In genomic region chr6:128112494-128112893, GRCh38 we compare ENCODE assay signal across 9 cellular contexts.
A peak's percentile ranks its signal among the peaks of the same experiment; 100 is the strongest.
DNase-seq lines count a peak whose midpoint lies in the region; TF ChIP-seq lines count a peak whose summit lies in the region.
"Had no signal": no experiment of that assay in that cellular context is flagged by ENCODE, and none has a peak within 500 bp of the region (broad histone marks: within the 10 kb centered on the region; RNA-seq: fewer than 3 reads in every experiment).

No MANE protein-coding gene starts in this region.

- no peak for TF ChIP-seq EP300 in stomach (IDR thresholded peaks at IDR 0.05)

- no peaks in the 10 kb centered on the region for H3K9me3 ChIP-seq in MM.1S (replicated peaks; ENCODE audit: insufficient read depth, low read length)
- H3K9me3 ChIP-seq in stomach, result no peaks in the 10 kb centered on the region

- WGBS in stomach, 5 donors, result 23 to 40% (median 31%) methylated on average over 2 of the region's 2 CpGs

- no peaks in the 10 kb centered on the region for H3K36me3 ChIP-seq in MM.1S (replicated peaks; ENCODE audit: insufficient read depth, low read length)
- H3K36me3 ChIP-seq in stomach, result no peaks in the 10 kb centered on the region

- H3F3A ChIP-seq in MM.1S (ENCODE audit: insufficient read depth, low read length), result no peaks in the 10 kb centered on the region

- no peaks in the 10 kb centered on the region for H3K9me2 ChIP-seq in MM.1S (replicated peaks; ENCODE audit: insufficient read depth, low read length)

- H3K27ac ChIP-seq in MM.1S (ENCODE audit: low read length) (peak overlapping the region; percentile 45; the same call in 1 of the 2 replicates), stomach (peak overlapping the region in 4 of 5 donors; percentile 1 to 68 (median 48))

- H2AFZ ChIP-seq in MM.1S (ENCODE audit: low read length), result peak overlapping the region; percentile 99

- H3K9ac ChIP-seq in MM.1S (ENCODE audit: low read length), result peak overlapping the region; percentile 67

- H3K4me3 ChIP-seq in MM.1S (ENCODE audit: low read length) (peak overlapping the region; percentile 67), fibroblast of mammary gland (ENCODE audit: control insufficient read depth, low read depth, low read length) (no peak overlapping the region), stomach (peak overlapping the region; percentile 15 to 25 (median 22))

- peak overlapping the region; percentile 98 for H3K4me2 ChIP-seq in MM.1S (ENCODE audit: low read depth, low read length)

- no peak for TF ChIP-seq POLR2A in stomach (IDR thresholded peaks at IDR 0.05)

- DNase-seq in NCI-H2029 treated with DMSO at 0.1 percent for 48 hours (lab: John Stamatoyannopoulos, UW) (peak; percentile 6), NCI-H2029 (lab: John Stamatoyannopoulos, UW) (no peak), MM.1S (peak; percentile 47), fibroblast of mammary gland (ENCODE audit: low read depth) (peak; percentile 1), stomach (no peak), DMS 273 (lab: John Stamatoyannopoulos, UW; ENCODE audit: unreplicated experiment) (no peak)
- DNase-seq in activated CD4-positive, alpha-beta T cell treated with anti-CD3 and anti-CD28 coated beads, Interleukin-2, amount 50 U/mL, for 1 hour, result no peak
- no peak for DNase-seq in NK-92 treated with Interleukin-12 subunit alpha and Interleukin-12 subunit beta, amount 100 ng/mL, for 24 hours (lab: John Stamatoyannopoulos, UW)
- DNase-seq: NCI-H226 had no signal

- H3K4me1 ChIP-seq in MM.1S (ENCODE audit: low read length), result peaks cover 9% of the 10 kb centered on the region
- H3K4me1 ChIP-seq in stomach, result peaks cover 11 to 41% (median 27%) of the 10 kb centered on the region in 4 donors

- H3K27me3 ChIP-seq in MM.1S (replicated peaks; ENCODE audit: insufficient read depth, low read length), result no peaks in the 10 kb centered on the region
- no peaks in the 10 kb centered on the region for H3K27me3 ChIP-seq in stomach

- TF ChIP-seq CTCF in MM.1S (IDR thresholded peaks at IDR 0.05; ENCODE audit: low read length), result no peak
- TF ChIP-seq CTCF in fibroblast of mammary gland (conservative IDR thresholded peaks at IDR 0.05; ENCODE audit: control insufficient read depth, insufficient read depth, low read depth, low read length), result no peak
- TF ChIP-seq CTCF in stomach (IDR thresholded peaks at IDR 0.05), result no peak

- intact Hi-C loops in stomach (cut with DNase I; ENCODE audit: low total_unique reads), result no loop called here

- H3K79me2 ChIP-seq in MM.1S (ENCODE audit: low read length), result no peaks in the 10 kb centered on the region

- no peaks in the 10 kb centered on the region for H4K20me1 ChIP-seq in MM.1S (ENCODE audit: insufficient read depth, low read length)

Comparison
In these comparisons a context has a peak if more than half of its experiments do, and no peak if none do; other contexts are left out.
1. DNase-seq: peak in NCI-H2029 treated with DMSO at 0.1 percent for 48 hours (single experiment), MM.1S (single experiment) and fibroblast of mammary gland (single experiment); none in NCI-H2029 (single experiment), stomach (single experiment), DMS 273 (single experiment), activated CD4-positive, alpha-beta T cell treated with anti-CD3 and anti-CD28 coated beads, Interleukin-2, amount 50 U/mL, for 1 hour (single experiment) and NK-92 treated with Interleukin-12 subunit alpha and Interleukin-12 subunit beta, amount 100 ng/mL, for 24 hours (single experiment).